In genomic region chr18:12038661-12039417, GRCh38 we compare ENCODE assay signal across 8 cellular contexts. TPM values are rescaled to one million over a fixed set of nuclear protein-coding genes. Genes with fewer than 3 reads are reported as not detected.
DNase-seq lines count a peak whose midpoint lies in the region; ATAC-seq and TF ChIP-seq lines count a peak whose summit lies in the region.

No MANE protein-coding gene starts in this region.

- peak overlapping the region; percentile 47 for H3K4me3 ChIP-seq in AG09309 (ENCODE audit: control insufficient read depth, low read depth, low read length)

- ATAC-seq in GM18868 (IDR thresholded peaks at IDR 0.05; ENCODE audit: unreplicated experiment): peak; percentile 72
- ATAC-seq in HG03280 (IDR thresholded peaks at IDR 0.05; ENCODE audit: unreplicated experiment): peak; percentile 74
- ATAC-seq in activated CD8-positive, alpha-beta T cell treated with anti-CD3 and anti-CD28 coated beads, Interleukin-2, amount 10 ng/mL, durations not matched to agents 7 days and 5 days: peak; percentile 93

- peaks cover 16% of the 10 kb centered on the region for H3K27me3 Mint-ChIP-seq in activated CD8-positive, alpha-beta T cell treated with anti-CD3 and anti-CD28 coated beads, Interleukin-2, amount 10 ng/mL, durations not matched to agents 7 days and 5 days (ENCODE audit: low read depth)

- H3K4me3 Mint-ChIP-seq in activated CD8-positive, alpha-beta T cell treated with anti-CD3 and anti-CD28 coated beads, Interleukin-2, amount 10 ng/mL, durations not matched to agents 7 days and 5 days: peak overlapping the region; percentile 40

- POLR2A ChIA-PET in activated CD8-positive, alpha-beta T cell treated with anti-CD3 and anti-CD28 coated beads, Interleukin-2, amount 10 ng/mL, durations not matched to agents 7 days and 5 days (lab: Charles Lee): interaction anchor here (1.2 kb wide), 1 partner anchor 101 kb away, joined by 5 read pairs; no protein-coding TSS in a partner anchor

- CTCF ChIA-PET in activated CD8-positive, alpha-beta T cell treated with anti-CD3 and anti-CD28 coated beads, Interleukin-2, amount 10 ng/mL, durations not matched to agents 7 days and 5 days (lab: Charles Lee): interaction anchor here (0.6 to 4.2 kb wide), 20 partner anchors 8 to 383 kb away, joined by 3 to 72 read pairs (median 4); no protein-coding TSS in a partner anchor

- DNase-seq in AG09309 (ENCODE audit: low read depth) (no peak), NCI-H774 (lab: John Stamatoyannopoulos, UW) (peak; percentile 74), lung microvascular endothelial cell (ENCODE audit: low read depth in 2 of 2) (peak; percentile 73 to 82)
- peak; percentile 77 for DNase-seq in activated CD8-positive, alpha-beta T cell treated with anti-CD3 and anti-CD28 coated beads, Interleukin-2, amount 10 ng/mL, durations not matched to agents 7 days and 5 days
- DNase-seq in effector CD8-positive, alpha-beta T cell (lab: John Stamatoyannopoulos, UW): peak; percentile 52
- peak; percentile 36 to 65 (median 39) for DNase-seq in stimulated activated CD4-positive, alpha-beta T cell treated with anti-CD3 and anti-CD28 coated beads, TNF-alpha, amount 100 ng/mL, for 1 hour (ENCODE audit: low read depth in 3 of 3, low spot score in 1 of 3)

- no peak overlapping the region for H3K27ac Mint-ChIP-seq in activated CD8-positive, alpha-beta T cell treated with anti-CD3 and anti-CD28 coated beads, Interleukin-2, amount 10 ng/mL, durations not matched to agents 7 days and 5 days

- no peaks in the 10 kb centered on the region for H3K36me3 Mint-ChIP-seq in activated CD8-positive, alpha-beta T cell treated with anti-CD3 and anti-CD28 coated beads, Interleukin-2, amount 10 ng/mL, durations not matched to agents 7 days and 5 days (ENCODE audit: low read depth)

- H3K9me3 Mint-ChIP-seq in activated CD8-positive, alpha-beta T cell treated with anti-CD3 and anti-CD28 coated beads, Interleukin-2, amount 10 ng/mL, durations not matched to agents 7 days and 5 days (ENCODE audit: insufficient read depth): no peaks in the 10 kb centered on the region

- peaks cover 1% of the 10 kb centered on the region for H3K4me1 Mint-ChIP-seq in activated CD8-positive, alpha-beta T cell treated with anti-CD3 and anti-CD28 coated beads, Interleukin-2, amount 10 ng/mL, durations not matched to agents 7 days and 5 days (ENCODE audit: low read depth)

- peak; percentile 89 for TF ChIP-seq CTCF in AG09309 (IDR thresholded peaks at IDR 0.05; ENCODE audit: control insufficient read depth, insufficient read depth, low read depth, low read length, missing control alignments)

RNA-seq across cellular contexts. Expression of gene ANKRD62, which starts 54.8 kb away (rescaled TPM):
- total RNA-seq in activated CD8-positive, alpha-beta T cell treated with anti-CD3 and anti-CD28 coated beads, Interleukin-2, amount 10 ng/mL, durations not matched to agents 7 days and 5 days: not detected
- not detected in 2 replicates for total RNA-seq in lung microvascular endothelial cell

RNA-seq across cellular contexts. Expression of gene IMPA2, which starts 57.5 kb away (rescaled TPM):
- 10 to 100 TPM; 21.1 to 22.3 TPM for total RNA-seq in activated CD8-positive, alpha-beta T cell treated with anti-CD3 and anti-CD28 coated beads, Interleukin-2, amount 10 ng/mL, durations not matched to agents 7 days and 5 days
- total RNA-seq in lung microvascular endothelial cell: 3.1 and 11.1 TPM in 2 replicates
